ENCODE assay signal across 1 cellular context in genomic region chr2:86441789-86442641, GRCh38.
TF ChIP-seq lines count a peak whose summit lies in the region.

No MANE protein-coding gene starts in this region.

TF ChIP-seq in K562, 482 proteins besides CTCF, POLR2A, EP300 and RAD21 (continued from another document and continues in another):
- TF ChIP-seq RERE (CRISPR knock-in tag; IDR thresholded peaks at IDR 0.05; ENCODE audit: borderline replicate concordance) (no peak), MLX (CRISPR knock-in tag; conservative IDR thresholded peaks at IDR 0.05) (no peak), ZBTB33 (CRISPR knock-in tag; IDR thresholded peaks at IDR 0.05) (no peak), MNT (conservative IDR thresholded peaks at IDR 0.05) (0 out of 4 replicates have a peak, but pooled peaks of 1 of the 2 experiments have one; percentile 30), YY1 (IDR thresholded peaks at IDR 0.05; ENCODE audit: borderline replicate concordance in 1 of 3, control insufficient read depth in 1 of 3, extremely low read depth in 1 of 3, insufficient read depth in 3 of 3, insufficient read length in 1 of 3, insufficient replicate concordance in 2 of 3, low read depth in 1 of 3, low read length in 2 of 3) (peak in 1 of 3 experiments; percentile 42), YBX1 (IDR thresholded peaks at IDR 0.05) (no peak), PTBP1 (IDR thresholded peaks at IDR 0.05; ENCODE audit: low read depth, low read length) (no peak), RAD51 (IDR thresholded peaks at IDR 0.05; ENCODE audit: borderline replicate concordance, low read depth) (no peak), JUN (IDR thresholded peaks at IDR 0.05; ENCODE audit: borderline replicate concordance, low read depth, low read length) (no peak), JUN (CRISPR knock-in tag; IDR thresholded peaks at IDR 0.05; ENCODE audit: borderline replicate concordance) (no peak), SRSF7 (optimal IDR thresholded peaks at IDR 0.05; ENCODE audit: low read depth, low read length) (no peak), TEAD2 (tag; IDR thresholded peaks at IDR 0.05) (no peak), CREB3 (tag; conservative IDR thresholded peaks at IDR 0.05; ENCODE audit: low read depth) (0 out of 2 replicates have a peak, but pooled peaks have one; percentile 53), ZBTB49 (CRISPR knock-in tag; IDR thresholded peaks at IDR 0.05; ENCODE audit: borderline replicate concordance) (no peak), SP1 (CRISPR knock-in tag; IDR thresholded peaks at IDR 0.05) (no peak), NEUROD1 (IDR thresholded peaks at IDR 0.05; ENCODE audit: borderline replicate concordance, low read depth, low read length, partially characterized antibody) (no peak), ZNF395 (CRISPR knock-in tag; IDR thresholded peaks at IDR 0.05) (no peak), IRF9 (tag; IDR thresholded peaks at IDR 0.05) (no peak), COPS2 (conservative IDR thresholded peaks at IDR 0.05) (no peak), MXD1 (CRISPR knock-in tag; IDR thresholded peaks at IDR 0.05; ENCODE audit: borderline replicate concordance, poor library complexity, severe bottlenecking) (no peak), RBM22 (IDR thresholded peaks at IDR 0.05; ENCODE audit: low read depth, low read length, poor library complexity, severe bottlenecking) (peak; percentile 42), RCOR1 (IDR thresholded peaks at IDR 0.05; ENCODE audit: borderline replicate concordance in 1 of 2, low read depth in 2 of 2, low read length in 2 of 2) (no peak), ZNF175 (CRISPR knock-in tag; IDR thresholded peaks at IDR 0.05; ENCODE audit: low read depth) (no peak), ZNF280B (CRISPR knock-in tag; IDR thresholded peaks at IDR 0.05) (no peak), ZNF143 (CRISPR knock-in tag; IDR thresholded peaks at IDR 0.05) (no peak), MYBL2 (IDR thresholded peaks at IDR 0.05; ENCODE audit: low read depth) (no peak), MYBL2 (CRISPR knock-in tag; IDR thresholded peaks at IDR 0.05; ENCODE audit: borderline replicate concordance) (no peak), NCOA2 (IDR thresholded peaks at IDR 0.05; ENCODE audit: partially characterized antibody in 2 of 2) (no peak), KDM5B (IDR thresholded peaks at IDR 0.05; ENCODE audit: insufficient replicate concordance, low read depth, low read length) (no peak), CREB3L1 (IDR thresholded peaks at IDR 0.05; ENCODE audit: borderline replicate concordance, low read depth) (no peak), CCAR2 (IDR thresholded peaks at IDR 0.05; ENCODE audit: low read depth, low read length) (no peak), CHAMP1 (IDR thresholded peaks at IDR 0.05) (no peak)
